1 cellular context compared by ENCODE assay signal in genomic region chr17:58191259-58191896, GRCh38.
TF ChIP-seq lines count a peak whose summit lies in the region.

No MANE protein-coding gene starts in this region.

TF ChIP-seq in HEK293, 187 proteins besides CTCF, POLR2A, EP300 and RAD21 (continued from another document and continues in another):
- TF ChIP-seq KLF17 (tag by site-specific recombination; IDR thresholded peaks at IDR 0.05) (peak; percentile 63; the same call in 1 of the 2 replicates), ZNF416 (tag by site-specific recombination; IDR thresholded peaks at IDR 0.05) (no peak), ZNF148 (tag by site-specific recombination; IDR thresholded peaks at IDR 0.05; ENCODE audit: borderline replicate concordance) (no peak), ZNF600 (tag by site-specific recombination; IDR thresholded peaks at IDR 0.05) (no peak), ZFHX2 (tag by site-specific recombination; conservative IDR thresholded peaks at IDR 0.05) (peak; percentile 57; the same call in 1 of the 2 replicates), ZNF280C (tag by site-specific recombination; IDR thresholded peaks at IDR 0.05) (no peak), ZBTB8A (tag by site-specific recombination; IDR thresholded peaks at IDR 0.05) (no peak), ZNF510 (tag by site-specific recombination; IDR thresholded peaks at IDR 0.05; ENCODE audit: insufficient replicate concordance) (no peak), ZNF692 (tag by site-specific recombination; IDR thresholded peaks at IDR 0.05) (peak; percentile 78), KLF8 (tag by site-specific recombination; IDR thresholded peaks at IDR 0.05) (no peak), ELK4 (IDR thresholded peaks at IDR 0.05; ENCODE audit: borderline replicate concordance, low read depth, low read length) (no peak), ZNF843 (tag by site-specific recombination; IDR thresholded peaks at IDR 0.05) (no peak), ZNF645 (tag by site-specific recombination; IDR thresholded peaks at IDR 0.05) (no peak), HOXA7 (CRISPR knock-in tag; IDR thresholded peaks at IDR 0.05; ENCODE audit: borderline replicate concordance) (no peak), ZBTB21 (tag by site-specific recombination; IDR thresholded peaks at IDR 0.05) (no peak), ZNF311 (tag by site-specific recombination; IDR thresholded peaks at IDR 0.05; ENCODE audit: borderline replicate concordance) (no peak), ZNF561 (tag by site-specific recombination; IDR thresholded peaks at IDR 0.05; ENCODE audit: borderline replicate concordance) (no peak), ZNF354C (tag by site-specific recombination; IDR thresholded peaks at IDR 0.05; ENCODE audit: borderline replicate concordance, low read depth) (no peak), PRDM2 (tag by site-specific recombination; IDR thresholded peaks at IDR 0.05; ENCODE audit: borderline replicate concordance) (no peak), ZNF660 (tag by site-specific recombination; IDR thresholded peaks at IDR 0.05) (no peak), ZNF16 (tag by site-specific recombination; IDR thresholded peaks at IDR 0.05; ENCODE audit: low read depth) (no peak), ZNF449 (tag by site-specific recombination; IDR thresholded peaks at IDR 0.05) (peak; percentile 88), KLF9 (tag by site-specific recombination; IDR thresholded peaks at IDR 0.05; ENCODE audit: low read depth) (no peak), ZBTB17 (tag by site-specific recombination; IDR thresholded peaks at IDR 0.05) (0 out of 2 replicates have a peak, but pooled peaks have one; percentile 46), ZNF350 (tag by site-specific recombination; IDR thresholded peaks at IDR 0.05) (no peak), ZNF654 (tag by site-specific recombination; IDR thresholded peaks at IDR 0.05; ENCODE audit: low read depth) (no peak), ZNF146 (tag by site-specific recombination; IDR thresholded peaks at IDR 0.05) (no peak), ZNF596 (tag by site-specific recombination; IDR thresholded peaks at IDR 0.05) (no peak), ZNF24 (tag by site-specific recombination; IDR thresholded peaks at IDR 0.05) (no peak), MYNN (tag by site-specific recombination; IDR thresholded peaks at IDR 0.05; ENCODE audit: borderline replicate concordance) (no peak), ZNF404 (tag by site-specific recombination; IDR thresholded peaks at IDR 0.05) (no peak), ZNF626 (tag by site-specific recombination; IDR thresholded peaks at IDR 0.05) (no peak), ZBTB49 (tag by site-specific recombination; IDR thresholded peaks at IDR 0.05; ENCODE audit: low read depth) (no peak), SP2 (tag by site-specific recombination; IDR thresholded peaks at IDR 0.05) (no peak), ZNF792 (tag by site-specific recombination; IDR thresholded peaks at IDR 0.05) (no peak), ZNF266 (tag by site-specific recombination; IDR thresholded peaks at IDR 0.05; ENCODE audit: low read depth) (no peak), ZNF157 (tag by site-specific recombination; IDR thresholded peaks at IDR 0.05) (no peak), ZSCAN4 (tag by site-specific recombination; IDR thresholded peaks at IDR 0.05) (no peak), KLF1 (tag by site-specific recombination; IDR thresholded peaks at IDR 0.05) (no peak), ZNF623 (tag by site-specific recombination; IDR thresholded peaks at IDR 0.05) (no peak)
